9 cellular contexts compared by ENCODE assay signal in genomic region chr18:49510393-49511115, GRCh38. TPM values are rescaled to one million over a fixed set of nuclear protein-coding genes. Genes with fewer than 3 reads are reported as not detected.
DNase-seq lines count a peak whose midpoint lies in the region; ATAC-seq and TF ChIP-seq lines count a peak whose summit lies in the region.
"Had no signal": no experiment of that assay in that cellular context is flagged by ENCODE, and none has a peak within 500 bp of the region (broad histone marks: within the 10 kb centered on the region; RNA-seq: fewer than 3 reads in every experiment).

No MANE protein-coding gene starts in this region.

- H3K4me1 ChIP-seq in DOHH2 (ENCODE audit: control insufficient read depth, low read length) = no peaks in the 10 kb centered on the region
- H3K4me1 ChIP-seq in MM.1S (ENCODE audit: low read length) = no peaks in the 10 kb centered on the region
- H3K4me1 ChIP-seq in heart right ventricle = no peaks in the 10 kb centered on the region
- H3K4me1 ChIP-seq in sigmoid colon = no peaks in the 10 kb centered on the region

- no peak for TF ChIP-seq POLR2A in sigmoid colon (IDR thresholded peaks at IDR 0.05)

- H3K9me3 ChIP-seq in DOHH2 (ENCODE audit: control insufficient read depth, insufficient read depth, low read length) = no peaks in the 10 kb centered on the region
- no peaks in the 10 kb centered on the region for H3K9me3 ChIP-seq in MM.1S (replicated peaks; ENCODE audit: insufficient read depth, low read length)
- no peaks in the 10 kb centered on the region for H3K9me3 ChIP-seq in heart right ventricle
- H3K9me3 ChIP-seq in sigmoid colon = no peaks in the 10 kb centered on the region
- H3K9me3 ChIP-seq: SJSA1 had no signal

- intact Hi-C loops in heart right ventricle (cut with DNase I) = loop anchor here in 8 of 10 donors (1.0 to 10.0 kb wide), 9 partner anchors 47 to 684 kb away; partner anchors contain the start of gene MYO5B (in 1 of the 8)
- intact Hi-C loops in sigmoid colon (cut with DNase I) = loop anchor here (1.0 kb wide), 1 partner anchor 349 kb away; no protein-coding TSS in a partner anchor

- no peaks in the 10 kb centered on the region for H3K9me3 Mint-ChIP-seq in activated naive CD4-positive, alpha-beta T cell treated with anti-CD3 and anti-CD28 coated beads, Interleukin-2, amount 10 ng/mL, durations not matched to agents 7 days and 5 days

- H4K20me1 ChIP-seq in DOHH2 (ENCODE audit: control insufficient read depth, insufficient read depth, low read depth, low read length) (no peaks in the 10 kb centered on the region), MM.1S (ENCODE audit: insufficient read depth, low read length) (no peaks in the 10 kb centered on the region)

- no peak overlapping the region for H3K4me2 ChIP-seq in DOHH2 (ENCODE audit: low read length)
- no peak overlapping the region for H3K4me2 ChIP-seq in MM.1S (ENCODE audit: low read depth, low read length)

- H3K36me3 ChIP-seq in DOHH2 (ENCODE audit: control insufficient read depth, low read length) (no peaks in the 10 kb centered on the region), MM.1S (replicated peaks; ENCODE audit: insufficient read depth, low read length) (no peaks in the 10 kb centered on the region), heart right ventricle (no peaks in the 10 kb centered on the region), sigmoid colon (no peaks in the 10 kb centered on the region)
- H3K36me3 ChIP-seq: SJSA1 had no signal

- H3K36me3 Mint-ChIP-seq in activated naive CD4-positive, alpha-beta T cell treated with anti-CD3 and anti-CD28 coated beads, Interleukin-2, amount 10 ng/mL, durations not matched to agents 7 days and 5 days = no peaks in the 10 kb centered on the region

- TF ChIP-seq EP300 in sigmoid colon (IDR thresholded peaks at IDR 0.05) = no peak

- peaks cover 16% of the 10 kb centered on the region for H3K27me3 Mint-ChIP-seq in activated naive CD4-positive, alpha-beta T cell treated with anti-CD3 and anti-CD28 coated beads, Interleukin-2, amount 10 ng/mL, durations not matched to agents 7 days and 5 days

- TF ChIP-seq CTCF in DOHH2 (IDR thresholded peaks at IDR 0.05; ENCODE audit: low read depth, low read length, poor library complexity, severe bottlenecking) = peak; percentile 81
- peak; percentile 91 for TF ChIP-seq CTCF in MM.1S (IDR thresholded peaks at IDR 0.05; ENCODE audit: low read length)
- TF ChIP-seq CTCF in heart right ventricle (IDR thresholded peaks at IDR 0.05) = peak; percentile 42 to 88 (median 83)
- TF ChIP-seq CTCF in sigmoid colon (IDR thresholded peaks at IDR 0.05) = peak; percentile 33 to 80 (median 48)

- 43% methylated on average over 12 of the region's 12 CpGs for WGBS in heart right ventricle, 2 donors
- 32 to 39% methylated on average over 12 of the region's 12 CpGs for WGBS in sigmoid colon, 2 donors

- ATAC-seq in heart right ventricle (peak in 7 of 8 donors; percentile 40 to 75 (median 51)), GM19328 (IDR thresholded peaks at IDR 0.05; ENCODE audit: unreplicated experiment) (no peak)

- no peaks in the 10 kb centered on the region for H3K4me1 Mint-ChIP-seq in activated naive CD4-positive, alpha-beta T cell treated with anti-CD3 and anti-CD28 coated beads, Interleukin-2, amount 10 ng/mL, durations not matched to agents 7 days and 5 days

- H3K79me2 ChIP-seq in DOHH2 (ENCODE audit: control insufficient read depth, low read length) = no peaks in the 10 kb centered on the region
- no peaks in the 10 kb centered on the region for H3K79me2 ChIP-seq in MM.1S (ENCODE audit: low read length)

- H3K27ac ChIP-seq in DOHH2 (ENCODE audit: low read depth, low read length) (no peak overlapping the region), MM.1S (ENCODE audit: low read length) (no peak overlapping the region), heart right ventricle (no peak overlapping the region), sigmoid colon (no peak overlapping the region)
- H3K27ac ChIP-seq: SJSA1 had no signal

- H3K4me3 Mint-ChIP-seq in activated naive CD4-positive, alpha-beta T cell treated with anti-CD3 and anti-CD28 coated beads, Interleukin-2, amount 10 ng/mL, durations not matched to agents 7 days and 5 days = no peak overlapping the region

- no peak overlapping the region for H3K4me3 ChIP-seq in DOHH2 (ENCODE audit: low read length)
- no peak overlapping the region for H3K4me3 ChIP-seq in MM.1S (ENCODE audit: low read length)
- H3K4me3 ChIP-seq in heart right ventricle = no peak overlapping the region
- H3K4me3 ChIP-seq in sigmoid colon = no peak overlapping the region
- H3K4me3 ChIP-seq: SJSA1 had no signal

- DNase-seq in MM.1S = peak; percentile 64
- DNase-seq in SK-MEL-5 (ENCODE audit: low read depth, low spot score) = peak; percentile 64
- peak; percentile 65 for DNase-seq in activated naive CD4-positive, alpha-beta T cell treated with anti-CD3 and anti-CD28 coated beads, Interleukin-2, amount 10 ng/mL, durations not matched to agents 7 days and 5 days
- DNase-seq in heart right ventricle = peak; percentile 24 to 27
- DNase-seq in sigmoid colon = no peak
- DNase-seq in KG1 (lab: John Stamatoyannopoulos, UW) = no peak

- H3F3A ChIP-seq in DOHH2 (ENCODE audit: control insufficient read depth, insufficient read depth) (no peaks in the 10 kb centered on the region), MM.1S (ENCODE audit: insufficient read depth, low read length) (no peaks in the 10 kb centered on the region)

- H2AFZ ChIP-seq in MM.1S (ENCODE audit: low read length) = no peak overlapping the region

- no peaks in the 10 kb centered on the region for H3K27me3 ChIP-seq in DOHH2 (ENCODE audit: control insufficient read depth, low read length)
- no peaks in the 10 kb centered on the region for H3K27me3 ChIP-seq in MM.1S (replicated peaks; ENCODE audit: insufficient read depth, low read length)
- H3K27me3 ChIP-seq in heart right ventricle = peaks cover 0 to 20% (median 0%) of the 10 kb centered on the region in 7 donors
- peaks cover 0 to 4% (median 0%) of the 10 kb centered on the region in 3 donors for H3K27me3 ChIP-seq in sigmoid colon
- H3K27me3 ChIP-seq: SJSA1 had no signal

- no peaks in the 10 kb centered on the region for H3K9me2 ChIP-seq in DOHH2 (replicated peaks; ENCODE audit: control insufficient read depth, low read length)
- H3K9me2 ChIP-seq in MM.1S (replicated peaks; ENCODE audit: insufficient read depth, low read length) = no peaks in the 10 kb centered on the region

- H3K9ac ChIP-seq in MM.1S (ENCODE audit: low read length) = no peak overlapping the region

- no peak overlapping the region for H3K27ac Mint-ChIP-seq in activated naive CD4-positive, alpha-beta T cell treated with anti-CD3 and anti-CD28 coated beads, Interleukin-2, amount 10 ng/mL, durations not matched to agents 7 days and 5 days

- CTCF ChIA-PET in activated naive CD4-positive, alpha-beta T cell treated with anti-CD3 and anti-CD28 coated beads, Interleukin-2, amount 10 ng/mL, durations not matched to agents 7 days and 5 days (lab: Charles Lee) = interaction anchor here (0.6 to 5.4 kb wide), 17 partner anchors 9 to 686 kb away, joined by 3 to 79 read pairs (median 3); partner anchors contain the start of gene MYO5B

- in situ Hi-C loops in SK-MEL-5 (cut with HindIII; ENCODE audit: low pct_unique_long_range_greater_than_20kb, low sequenced_read_pairs) = no loop called here

RNA-seq across cellular contexts. Expression of gene RPL17, which starts 18.3 kb away (rescaled TPM):
- total RNA-seq in SK-MEL-5 (2014; rRNA removed; shearing (Covaris generic)) = 3,102 and 3,252 TPM in 2 replicates
- polyA plus RNA-seq in SK-MEL-5 (2015; cell fraction: cytosol; rRNA removed) = 1,676 and 2,176 TPM in 2 replicates
- polyA plus RNA-seq in SK-MEL-5 (2015; cell fraction: nucleus; rRNA removed) = 817 and 857 TPM in 2 replicates
- total RNA-seq in heart right ventricle (100 to 1,000 TPM; 567 to 923 (median 663) TPM), sigmoid colon (1,000 to 10,000 TPM; 2,588 to 3,861 (median 3,027) TPM)
- polyA plus RNA-seq in heart right ventricle (1,000 to 10,000 TPM; 1,284 to 2,752 TPM), sigmoid colon (1,000 to 10,000 TPM; 2,394 to 4,238 (median 2,434) TPM)

RNA-seq across cellular contexts. Expression of gene C18orf32, which starts 23.5 kb away (rescaled TPM):
- total RNA-seq in SK-MEL-5 (2014; rRNA removed; shearing (Covaris generic)) = 41.9 and 44.7 TPM in 2 replicates
- 53.5 and 62.8 TPM in 2 replicates for polyA plus RNA-seq in SK-MEL-5 (2015; cell fraction: cytosol; rRNA removed)
- 17.3 and 21.6 TPM in 2 replicates for polyA plus RNA-seq in SK-MEL-5 (2015; cell fraction: nucleus; rRNA removed)
- total RNA-seq in heart right ventricle = 10 to 100 TPM; 25.1 to 56.3 (median 41.2) TPM
- 10 to 100 TPM; 63.0 to 68.3 TPM for polyA plus RNA-seq in heart right ventricle
- 10 to 100 TPM; 29.1 to 57.8 (median 45.8) TPM for total RNA-seq in sigmoid colon
- 10 to 100 TPM; 58.4 to 68.7 (median 64.9) TPM for polyA plus RNA-seq in sigmoid colon

RNA-seq across cellular contexts. Expression of gene DYM, which starts 50.1 kb away (rescaled TPM):
- total RNA-seq in SK-MEL-5 (2014; rRNA removed; shearing (Covaris generic)) = 43.2 and 45.2 TPM in 2 replicates
- 19.1 and 44.5 TPM in 2 replicates for polyA plus RNA-seq in SK-MEL-5 (2015; cell fraction: cytosol; rRNA removed)
- polyA plus RNA-seq in SK-MEL-5 (2015; cell fraction: nucleus; rRNA removed) = 14.3 and 23.4 TPM in 2 replicates
- 10 to 100 TPM; 45.2 to 66.7 (median 56.5) TPM for total RNA-seq in heart right ventricle
- 10 to 100 TPM; 12.3 to 21.2 TPM for polyA plus RNA-seq in heart right ventricle
- total RNA-seq in sigmoid colon = 100 to 1,000 TPM in 1 of 4 donors, 10 to 100 TPM in 3; 53.9 to 123 (median 81.8) TPM
- 10 to 100 TPM; 13.8 to 16.6 (median 13.9) TPM for polyA plus RNA-seq in sigmoid colon

RNA-seq across cellular contexts. Expression of gene LIPG, which starts 51.3 kb away (rescaled TPM):
- not detected in 2 replicates for total RNA-seq in SK-MEL-5 (2014; rRNA removed; shearing (Covaris generic))
- polyA plus RNA-seq in SK-MEL-5 (2015; cell fraction: cytosol; rRNA removed) = 0.01 TPM in 1 of 2 replicates, not detected in the other
- polyA plus RNA-seq in SK-MEL-5 (2015; cell fraction: nucleus; rRNA removed) = 0.02 TPM in 1 of 2 replicates, not detected in the other
- total RNA-seq in heart right ventricle = 10 to 100 TPM in 1 of 10 donors, under 1 TPM in 6, not detected in 3; 0.12 to 14.0 (median 0.42) TPM
- 1 to 10 TPM in 1 of 2 donors, under 1 TPM in 1; 0.07 to 3.1 TPM for polyA plus RNA-seq in heart right ventricle
- total RNA-seq in sigmoid colon = 1 to 10 TPM in 2 of 4 donors, under 1 TPM in 2; under 0.01 to 4.4 (median 2.1) TPM
- 10 to 100 TPM in 1 of 3 donors, 1 to 10 TPM in 2; 2.3 to 21.9 (median 2.4) TPM for polyA plus RNA-seq in sigmoid colon

Comparison
In these comparisons a context has a peak if more than half of its experiments do, and no peak if none do; other contexts are left out.
1. DNase-seq: peak in MM.1S (single experiment), SK-MEL-5 (single experiment), activated naive CD4-positive, alpha-beta T cell treated with anti-CD3 and anti-CD28 coated beads, Interleukin-2, amount 10 ng/mL, durations not matched to agents 7 days and 5 days (single experiment) and heart right ventricle (2 of 2); none in sigmoid colon (single experiment) and KG1 (single experiment).
2. Peak in every context shown above with its lines, with median percentiles within 50 percentile points of each other: CTCF ChIP-seq.